ENCODE assay signal across 8 cellular contexts in genomic region chr11:35404397-35404775, GRCh38. TPM values are rescaled to one million over a fixed set of nuclear protein-coding genes. Genes with fewer than 3 reads are reported as not detected.
DNase-seq lines count a peak whose midpoint lies in the region; ATAC-seq and TF ChIP-seq lines count a peak whose summit lies in the region.

No MANE protein-coding gene starts in this region.

- peak overlapping the region; percentile 90 for H2AFZ ChIP-seq in OCI-LY3 (ENCODE audit: low read depth, low read length)

- peak overlapping the region; percentile 76 for H3K4me3 ChIP-seq in OCI-LY3 (ENCODE audit: low read length)
- no peak overlapping the region for H3K4me3 ChIP-seq in foreskin fibroblast (ENCODE audit: low read depth in 1 of 2, low read length in 2 of 2)
- H3K4me3 ChIP-seq in suprapubic skin, result no peak overlapping the region

- no peaks in the 10 kb centered on the region for H4K20me1 ChIP-seq in OCI-LY3 (ENCODE audit: insufficient read depth, low read length)

- H3K9me3 ChIP-seq in OCI-LY3 (ENCODE audit: insufficient read depth, low read length) (no peaks in the 10 kb centered on the region), suprapubic skin (no peaks in the 10 kb centered on the region)

- H3K36me3 ChIP-seq in OCI-LY3 (replicated peaks; ENCODE audit: low read depth, low read length), result no peaks in the 10 kb centered on the region
- H3K36me3 ChIP-seq in suprapubic skin, result no peaks in the 10 kb centered on the region

- peak overlapping the region; percentile 82 for H3K4me2 ChIP-seq in OCI-LY3 (ENCODE audit: low read length)

- H3K27ac ChIP-seq in OCI-LY3 (ENCODE audit: low read length) (no peak overlapping the region), suprapubic skin (no peak overlapping the region)

- ATAC-seq in GM21529 (IDR thresholded peaks at IDR 0.05; ENCODE audit: unreplicated experiment), result no peak

- peaks cover 7% of the 10 kb centered on the region; the same call in 1 of the 2 replicates for H3K4me1 ChIP-seq in OCI-LY3 (ENCODE audit: low read length)
- no peaks in the 10 kb centered on the region for H3K4me1 ChIP-seq in suprapubic skin

- peak overlapping the region; percentile 41 for H3K9ac ChIP-seq in OCI-LY3 (ENCODE audit: low read length)

- TF ChIP-seq POLR2A in suprapubic skin (IDR thresholded peaks at IDR 0.05), result no peak

- WGBS in suprapubic skin, result 81% methylated on average over 7 of the region's 7 CpGs

- TF ChIP-seq EP300 in suprapubic skin (IDR thresholded peaks at IDR 0.05), result no peak

- peaks cover 28% of the 10 kb centered on the region for H3K27me3 ChIP-seq in OCI-LY3 (ENCODE audit: low read depth, low read length)
- no peaks in the 10 kb centered on the region for H3K27me3 ChIP-seq in suprapubic skin

- DNase-seq in stimulated activated CD4-positive, alpha-beta T cell treated with anti-CD3 and anti-CD28 coated beads, Interleukin-15, amount 100 ng/mL, for 24 hours, result peak; percentile 49
- DNase-seq in stimulated activated CD4-positive, alpha-beta T cell treated with anti-CD3 and anti-CD28 coated beads, Interleukin-1b, Interleukin-23, amount 100 ng/mL, for 48 hours, result no peak
- DNase-seq in foreskin fibroblast (peak in 1 of 2 donors; percentile 60), suprapubic skin (ENCODE audit: low spot score in 2 of 2) (no peak), NCI-H345 (lab: John Stamatoyannopoulos, UW) (no peak), glomerular visceral epithelial cell (ENCODE audit: extremely low spot score) (no peak)

- peak; percentile 90 for TF ChIP-seq CTCF in OCI-LY3 (IDR thresholded peaks at IDR 0.05; ENCODE audit: low read depth, low read length)
- TF ChIP-seq CTCF in foreskin fibroblast (IDR thresholded peaks at IDR 0.05; ENCODE audit: low read depth, low read length), result peak; percentile 56
- TF ChIP-seq CTCF in suprapubic skin (IDR thresholded peaks at IDR 0.05), result peak; percentile 13 to 19

- no peaks in the 10 kb centered on the region for H3K79me2 ChIP-seq in OCI-LY3 (ENCODE audit: low read length)

RNA-seq across cellular contexts. Expression of gene SLC1A2, which starts 15.0 kb away (rescaled TPM):
- total RNA-seq in suprapubic skin, result 1 to 10 TPM; 1.0 to 3.4 (median 2.0) TPM

Comparison
In these comparisons a context has a peak if more than half of its experiments do, and no peak if none do; other contexts are left out.
1. CTCF ChIP-seq: peak in every context shown above with its lines; median percentile 90 in OCI-LY3; 56 in foreskin fibroblast; 16 in suprapubic skin.